9 cellular contexts compared by ENCODE assay signal in genomic region chr3:56185827-56186226, GRCh38.
"Had no signal": no experiment of that assay in that cellular context is flagged by ENCODE, and none has a peak within 500 bp of the region (broad histone marks: within the 10 kb centered on the region; RNA-seq: fewer than 3 reads in every experiment).

No MANE protein-coding gene starts in this region.

- H3K4me1 ChIP-seq: HAP-1 had no signal

- H3K27ac ChIP-seq: GM23248, HL-60 had no signal

- H3K36me3 ChIP-seq: HAP-1 had no signal

- H3K9me3 ChIP-seq: HAP-1 had no signal

- DNase-seq: GM23248, GOT3, H7, KG1 had no signal

- H3K4me3 ChIP-seq: GM23248, HAP-1, K562 had no signal

- ATAC-seq: HCT116, HepG2, K562 had no signal
